ENCODE assay signal across 24 cellular contexts in genomic region chr18:77019641-77020040, GRCh38.
DNase-seq lines count a peak whose midpoint lies in the region; ATAC-seq and TF ChIP-seq lines count a peak whose summit lies in the region.
"Had no signal": no experiment of that assay in that cellular context is flagged by ENCODE, and none has a peak within 500 bp of the region (broad histone marks: within the 10 kb centered on the region; RNA-seq: fewer than 3 reads in every experiment).

No MANE protein-coding gene starts in this region.

- H3K27me3 ChIP-seq in BLaER1 (no peaks in the 10 kb centered on the region), stomach (no peaks in the 10 kb centered on the region)
- no peaks in the 10 kb centered on the region for H3K27me3 ChIP-seq in CD4-positive, alpha-beta T cell (ENCODE audit: control insufficient read depth, insufficient read depth, low read length)
- H3K27me3 ChIP-seq: heart right ventricle, tibial artery had no signal

- no peak overlapping the region for H3K9ac ChIP-seq in BLaER1

- WGBS in stomach, 5 donors = 92 to 98% (median 97%) methylated on average over 9 of the region's 9 CpGs

- H3K27me3 Mint-ChIP-seq in CD4-positive, alpha-beta T cell = no peaks in the 10 kb centered on the region
- H3K27me3 Mint-ChIP-seq in activated naive CD8-positive, alpha-beta T cell treated with anti-CD3 and anti-CD28 coated beads, Interleukin-2, amount 50 U/mL, for 24 hours = no peaks in the 10 kb centered on the region
- H3K27me3 Mint-ChIP-seq in naive thymus-derived CD8-positive, alpha-beta T cell = no peaks in the 10 kb centered on the region
- H3K27me3 Mint-ChIP-seq: IgD-negative memory B cell had no signal

- no peak for ATAC-seq in CD4-positive, alpha-beta T cell (ENCODE audit: poor library complexity)
- ATAC-seq in activated naive CD8-positive, alpha-beta T cell treated with anti-CD3 and anti-CD28 coated beads, Interleukin-2, amount 50 U/mL, for 24 hours = peak; percentile 20
- no peak for ATAC-seq in naive thymus-derived CD8-positive, alpha-beta T cell
- ATAC-seq in HG02981 (IDR thresholded peaks at IDR 0.05; ENCODE audit: unreplicated experiment) (no peak), sciatic nerve (no peak)
- ATAC-seq: activated T-cell treated with anti-CD3 and anti-CD28 coated beads, Interleukin-2, amount 50 U/mL, for 4 hours; heart right ventricle; left cardiac atrium had no signal

- H3K27ac ChIP-seq in BLaER1 (peak overlapping the region; percentile 75), stomach (no peak overlapping the region)
- H3K27ac ChIP-seq in CD4-positive, alpha-beta T cell (ENCODE audit: low read depth, low read length) = no peak overlapping the region
- H3K27ac ChIP-seq: heart right ventricle, tibial artery, VCaP had no signal

- peaks cover 77% of the 10 kb centered on the region for H3K36me3 Mint-ChIP-seq in CD4-positive, alpha-beta T cell (ENCODE audit: low read depth)
- H3K36me3 Mint-ChIP-seq in activated naive CD8-positive, alpha-beta T cell treated with anti-CD3 and anti-CD28 coated beads, Interleukin-2, amount 50 U/mL, for 24 hours (ENCODE audit: low read depth) = peaks cover 35% of the 10 kb centered on the region
- H3K36me3 Mint-ChIP-seq in naive thymus-derived CD8-positive, alpha-beta T cell = peaks cover 0 to 72% (median 12%) of the 10 kb centered on the region in 3 donors
- H3K36me3 Mint-ChIP-seq: brain had no signal

- H3K4me1 Mint-ChIP-seq in CD4-positive, alpha-beta T cell (ENCODE audit: low read depth) = peaks cover 23% of the 10 kb centered on the region
- H3K4me1 Mint-ChIP-seq in activated naive CD8-positive, alpha-beta T cell treated with anti-CD3 and anti-CD28 coated beads, Interleukin-2, amount 50 U/mL, for 24 hours = peaks cover 20% of the 10 kb centered on the region
- peaks cover 29 to 61% (median 38%) of the 10 kb centered on the region in 4 donors for H3K4me1 Mint-ChIP-seq in naive thymus-derived CD8-positive, alpha-beta T cell

- intact Hi-C loops in CD4-positive, alpha-beta T cell (cut with DNase I, micrococcal nuclease) = no loop called here
- intact Hi-C loops in stomach (cut with DNase I; ENCODE audit: low total_unique reads) (no loop called here), sciatic nerve (cut with DNase I) (no loop called here)

- peak overlapping the region; percentile 26 for H3K27ac Mint-ChIP-seq in CD4-positive, alpha-beta T cell
- peak overlapping the region; percentile 32 for H3K27ac Mint-ChIP-seq in activated naive CD8-positive, alpha-beta T cell treated with anti-CD3 and anti-CD28 coated beads, Interleukin-2, amount 50 U/mL, for 24 hours
- peak overlapping the region in 7 of 10 donors; percentile 31 to 81 (median 63) for H3K27ac Mint-ChIP-seq in naive thymus-derived CD8-positive, alpha-beta T cell
- H3K27ac Mint-ChIP-seq: brain had no signal

- H3K36me3 ChIP-seq in BLaER1 (peaks cover 57% of the 10 kb centered on the region), stomach (peaks cover 10 to 30% (median 27%) of the 10 kb centered on the region in 4 donors)

- DNase-seq in CD4-positive, alpha-beta T cell = no peak
- no peak for DNase-seq in activated naive CD8-positive, alpha-beta T cell treated with anti-CD3 and anti-CD28 coated beads, Interleukin-2, amount 50 U/mL, for 24 hours
- no peak for DNase-seq in naive thymus-derived CD8-positive, alpha-beta T cell
- no peak for DNase-seq in stomach
- no peak for DNase-seq in sciatic nerve (ENCODE audit: low spot score)
- DNase-seq: activated T-cell treated with anti-CD3 and anti-CD28 coated beads, Interleukin-2, amount 50 U/mL, for 4 hours; effector memory CD4-positive, alpha-beta T cell; foreskin fibroblast; heart right ventricle; left cardiac atrium; mesenchymal stem cell; NCI-H1105; NCI-H2029 treated with DMSO at 0.1 percent for 48 hours; NCI-H2227 treated with DMSO at 0.1 percent for 48 hours; retina; stimulated activated CD4-positive, alpha-beta T cell treated with anti-CD3 and anti-CD28 coated beads, Interleukin-2, amount 100 ng/mL, for 48 hours; stimulated activated naive CD4-positive, alpha-beta T cell; tibial artery had no signal

- CTCF ChIA-PET in CD4-positive, alpha-beta T cell (lab: Charles Lee) = no interaction called here

- no peak for TF ChIP-seq EP300 in stomach (IDR thresholded peaks at IDR 0.05)

- peak overlapping the region; percentile 88; the same call in 1 of the 2 replicates for H3K4me2 ChIP-seq in BLaER1

- H4K20me1 ChIP-seq in BLaER1 = peaks cover 68% of the 10 kb centered on the region

- H3K9me3 Mint-ChIP-seq in CD4-positive, alpha-beta T cell = no peaks in the 10 kb centered on the region
- no peaks in the 10 kb centered on the region for H3K9me3 Mint-ChIP-seq in activated naive CD8-positive, alpha-beta T cell treated with anti-CD3 and anti-CD28 coated beads, Interleukin-2, amount 50 U/mL, for 24 hours
- H3K9me3 Mint-ChIP-seq in naive thymus-derived CD8-positive, alpha-beta T cell = peaks cover 0 to 8% (median 0%) of the 10 kb centered on the region in 9 donors
- H3K9me3 Mint-ChIP-seq: activated T-cell treated with anti-CD3 and anti-CD28 coated beads, Interleukin-2, amount 50 U/mL, for 4 hours; IgD-negative memory B cell; T-helper 1 cell treated with Interleukin-12 subunit alpha and Interleukin-12 subunit beta and Interleukin-4 antibody, amounts not matched to agents 30 μg/mL and 1 μg/mL, for 36 hours had no signal

- no peak for TF ChIP-seq CTCF in CD4-positive, alpha-beta T cell (IDR thresholded peaks at IDR 0.05)
- no peak for TF ChIP-seq CTCF in stomach (IDR thresholded peaks at IDR 0.05)

- peaks cover 63% of the 10 kb centered on the region for H3K4me1 ChIP-seq in BLaER1
- H3K4me1 ChIP-seq in stomach = peaks cover 0 to 11% (median 0%) of the 10 kb centered on the region in 4 donors
- H3K4me1 ChIP-seq: tibial artery had no signal

- H3K9me3 ChIP-seq in BLaER1 = no peaks in the 10 kb centered on the region
- no peaks in the 10 kb centered on the region for H3K9me3 ChIP-seq in CD4-positive, alpha-beta T cell (ENCODE audit: control insufficient read depth, low read length)
- H3K9me3 ChIP-seq in stomach = no peaks in the 10 kb centered on the region
- H3K9me3 ChIP-seq: heart right ventricle, tibial artery had no signal

- H3K4me3 ChIP-seq in BLaER1 = no peak overlapping the region
- no peak overlapping the region for H3K4me3 ChIP-seq in stomach
- H3K4me3 ChIP-seq: heart right ventricle, tibial artery had no signal

- TF ChIP-seq POLR2A in stomach (IDR thresholded peaks at IDR 0.05) = no peak

- POLR2A ChIA-PET in CD4-positive, alpha-beta T cell (lab: Charles Lee) = no interaction called here
- POLR2A ChIA-PET in naive thymus-derived CD8-positive, alpha-beta T cell (lab: Charles Lee) = no interaction called here

- H3K4me3 Mint-ChIP-seq in CD4-positive, alpha-beta T cell = no peak overlapping the region
- H3K4me3 Mint-ChIP-seq in activated naive CD8-positive, alpha-beta T cell treated with anti-CD3 and anti-CD28 coated beads, Interleukin-2, amount 50 U/mL, for 24 hours = no peak overlapping the region
- H3K4me3 Mint-ChIP-seq in naive thymus-derived CD8-positive, alpha-beta T cell = no peak overlapping the region
- H3K4me3 Mint-ChIP-seq: activated T-cell treated with anti-CD3 and anti-CD28 coated beads, Interleukin-2, amount 50 U/mL, for 4 hours; brain; T-helper 1 cell treated with Interleukin-12 subunit alpha and Interleukin-12 subunit beta and Interleukin-4 antibody, amounts not matched to agents 30 μg/mL and 1 μg/mL, for 36 hours had no signal
